In genomic region chr6:43687437-43688347, GRCh38 we compare ENCODE assay signal across 1 cellular context.
TF ChIP-seq lines count a peak whose summit lies in the region.

Gene MRPS18A (minus strand): TSS chr6:43687791. CDS start chr6:43687779, 12 bp downstream.

TF ChIP-seq in K562, 482 proteins besides CTCF, POLR2A, EP300 and RAD21 (continued from another document and continues in another):
- peak; percentile 26; the same call in 1 of the 2 replicates for TF ChIP-seq PBX2 (CRISPR knock-in tag; IDR thresholded peaks at IDR 0.05; ENCODE audit: low read depth)
- peak; percentile 74 for TF ChIP-seq PBX2 (tag; conservative IDR thresholded peaks at IDR 0.05; ENCODE audit: low read depth)
- 0 out of 4 replicates have a peak, but pooled peaks of 1 of the 2 experiments have one; percentile 2 for TF ChIP-seq TEAD1 (CRISPR knock-in tag; IDR thresholded peaks at IDR 0.05)
- peak; percentile 97 for TF ChIP-seq SIN3B (IDR thresholded peaks at IDR 0.05; ENCODE audit: low read depth)
- no peak for TF ChIP-seq SMAD3 (CRISPR knock-in tag; conservative IDR thresholded peaks at IDR 0.05)
- no peak; the same call in 1 of the 2 replicates for TF ChIP-seq E2F4 (CRISPR knock-in tag; IDR thresholded peaks at IDR 0.05; ENCODE audit: low read depth)
- no peak for TF ChIP-seq XRCC3 (IDR thresholded peaks at IDR 0.05)
- TF ChIP-seq THAP7 (CRISPR knock-in tag; IDR thresholded peaks at IDR 0.05): no peak
- no peak for TF ChIP-seq FOXO4 (CRISPR knock-in tag; IDR thresholded peaks at IDR 0.05)
- TF ChIP-seq SIN3A (IDR thresholded peaks at IDR 0.05; ENCODE audit: borderline replicate concordance in 2 of 2, control insufficient read depth in 1 of 2, low read depth in 2 of 2, low read length in 2 of 2): peak; percentile 74 to 82; a peak in 3 of 4 replicates
- peak; percentile 89 for TF ChIP-seq TAF9B (IDR thresholded peaks at IDR 0.05; ENCODE audit: partially characterized antibody)
- TF ChIP-seq GTF2B (IDR thresholded peaks at IDR 0.05; ENCODE audit: extremely low read depth, insufficient read length): no peak
- TF ChIP-seq NR0B1 (IDR thresholded peaks at IDR 0.05; ENCODE audit: partially characterized antibody): no peak
- no peak for TF ChIP-seq SNIP1 (IDR thresholded peaks at IDR 0.05; ENCODE audit: low read depth)
- TF ChIP-seq DIDO1 (tag; IDR thresholded peaks at IDR 0.05; ENCODE audit: low read depth): peak; percentile 73
- peak; percentile 86 for TF ChIP-seq CXXC5 (CRISPR knock-in tag; IDR thresholded peaks at IDR 0.05)
- TF ChIP-seq CSDE1 (IDR thresholded peaks at IDR 0.05): no peak
- TF ChIP-seq ZNF436 (CRISPR knock-in tag; IDR thresholded peaks at IDR 0.05): no peak
- TF ChIP-seq DNMT1 (IDR thresholded peaks at IDR 0.05): no peak
- peak; percentile 54; the same call in 1 of the 2 replicates for TF ChIP-seq SP1 (CRISPR knock-in tag; IDR thresholded peaks at IDR 0.05)
- TF ChIP-seq BMI1 (IDR thresholded peaks at IDR 0.05; ENCODE audit: low read length): no peak
- TF ChIP-seq NR2F6 (CRISPR knock-in tag; IDR thresholded peaks at IDR 0.05): no peak
- peak; percentile 92 for TF ChIP-seq CTBP1 (IDR thresholded peaks at IDR 0.05; ENCODE audit: borderline replicate concordance)
- TF ChIP-seq FUS (optimal IDR thresholded peaks at IDR 0.05; ENCODE audit: low read depth, low read length): no peak
- no peak for TF ChIP-seq MAFG (tag; conservative IDR thresholded peaks at IDR 0.05)
- no peak for TF ChIP-seq ZKSCAN3 (CRISPR knock-in tag; IDR thresholded peaks at IDR 0.05)
- TF ChIP-seq FOXK2 (conservative IDR thresholded peaks at IDR 0.05 in 1 of 2, IDR thresholded peaks at IDR 0.05 in 1 of 2; ENCODE audit: low read depth in 2 of 2): peak in 1 of 2 experiments; percentile 37; a peak in 1 of 4 replicates
- TF ChIP-seq RBM25 (IDR thresholded peaks at IDR 0.05; ENCODE audit: low read depth, low read length, severe bottlenecking): peak; percentile 70
- no peak for TF ChIP-seq SNAPC5 (CRISPR knock-in tag; IDR thresholded peaks at IDR 0.05)
- TF ChIP-seq NR1H2 (CRISPR knock-in tag; IDR thresholded peaks at IDR 0.05): 0 out of 2 replicates have a peak, but pooled peaks have one; percentile 32
- TF ChIP-seq MTA1 (IDR thresholded peaks at IDR 0.05; ENCODE audit: borderline replicate concordance): 0 out of 2 replicates have a peak, but pooled peaks have one; percentile 21
- TF ChIP-seq SMARCC2 (IDR thresholded peaks at IDR 0.05; ENCODE audit: low read depth): no peak
- no peak for TF ChIP-seq HNRNPL (IDR thresholded peaks at IDR 0.05; ENCODE audit: low read depth, low read length)
- peak; percentile 22 for TF ChIP-seq SP2 (IDR thresholded peaks at IDR 0.05; ENCODE audit: extremely low read depth, low read depth, low read length, poor library complexity, severe bottlenecking)
- no peak for TF ChIP-seq ZNF277 (CRISPR knock-in tag; IDR thresholded peaks at IDR 0.05; ENCODE audit: borderline replicate concordance)
- no peak for TF ChIP-seq ILF3 (IDR thresholded peaks at IDR 0.05; ENCODE audit: borderline replicate concordance)
- TF ChIP-seq ZKSCAN1 (IDR thresholded peaks at IDR 0.05; ENCODE audit: low read depth, low read length): peak; percentile 41; the same call in 1 of the 2 replicates
- 0 out of 2 replicates have a peak, but pooled peaks have one; percentile 25 for TF ChIP-seq OTX1 (CRISPR knock-in tag; IDR thresholded peaks at IDR 0.05)
- no peak for TF ChIP-seq ZNF609 (CRISPR knock-in tag; IDR thresholded peaks at IDR 0.05; ENCODE audit: borderline replicate concordance)
- peak; percentile 73; the same call in 1 of the 2 replicates for TF ChIP-seq E2F3 (CRISPR knock-in tag; IDR thresholded peaks at IDR 0.05)
- peak; percentile 83 for TF ChIP-seq POLR2H (tag; IDR thresholded peaks at IDR 0.05; ENCODE audit: low read depth)
- no peak for TF ChIP-seq BRF1 (IDR thresholded peaks at IDR 0.05; ENCODE audit: borderline replicate concordance, extremely low read depth, insufficient read length)
- TF ChIP-seq NFXL1 (CRISPR knock-in tag; IDR thresholded peaks at IDR 0.05): no peak
- TF ChIP-seq ETS1 (conservative IDR thresholded peaks at IDR 0.05; ENCODE audit: control insufficient read depth, low read depth, low read length): peak; percentile 87
- peak; percentile 60; the same call in 1 of the 2 replicates for TF ChIP-seq FOSL1 (tag; conservative IDR thresholded peaks at IDR 0.05)
- no peak for TF ChIP-seq ZNF586 (CRISPR knock-in tag; conservative IDR thresholded peaks at IDR 0.05)
- no peak for TF ChIP-seq NUFIP1 (IDR thresholded peaks at IDR 0.05; ENCODE audit: partially characterized antibody)
- TF ChIP-seq YBX1 (IDR thresholded peaks at IDR 0.05): no peak
- peak; percentile 62 for TF ChIP-seq L3MBTL2 (IDR thresholded peaks at IDR 0.05)
- peak; percentile 87 for TF ChIP-seq CREM (IDR thresholded peaks at IDR 0.05; ENCODE audit: low read depth)
- no peak for TF ChIP-seq ZBED1 (IDR thresholded peaks at IDR 0.05)
- peak; percentile 84 for TF ChIP-seq SAP30 (IDR thresholded peaks at IDR 0.05; ENCODE audit: borderline replicate concordance, insufficient read depth, low read depth, low read length, poor library complexity, severe bottlenecking)
- 0 out of 2 replicates have a peak, but pooled peaks have one; percentile 43 for TF ChIP-seq ELF4 (CRISPR knock-in tag; IDR thresholded peaks at IDR 0.05)
